In genomic region chr17:82598256-82599011, GRCh38 we compare ENCODE assay signal across 14 cellular contexts. TPM values are rescaled to one million over a fixed set of nuclear protein-coding genes. Genes with fewer than 3 reads are reported as not detected.
DNase-seq lines count a peak whose midpoint lies in the region; ATAC-seq and TF ChIP-seq lines count a peak whose summit lies in the region.
"Had no signal": no experiment of that assay in that cellular context is flagged by ENCODE, and none has a peak within 500 bp of the region (broad histone marks: within the 10 kb centered on the region; RNA-seq: fewer than 3 reads in every experiment).

No MANE protein-coding gene starts in this region.

- H3K4me1 Mint-ChIP-seq in activated CD8-positive, alpha-beta memory T cell treated with anti-CD3 and anti-CD28 coated beads, Interleukin-2, amount 10 ng/mL, durations not matched to agents 7 days and 5 days: peaks cover 20% of the 10 kb centered on the region

- H2AFZ ChIP-seq in fibroblast of lung (ENCODE audit: low read length): no peak overlapping the region

- peaks cover 32% of the 10 kb centered on the region for H3K36me3 Mint-ChIP-seq in activated CD8-positive, alpha-beta memory T cell treated with anti-CD3 and anti-CD28 coated beads, Interleukin-2, amount 10 ng/mL, durations not matched to agents 7 days and 5 days

- H3K27ac ChIP-seq in SJSA1 (peak overlapping the region; percentile 53), fibroblast of lung (ENCODE audit: insufficient read depth, low read length) (peak overlapping the region; percentile 28), gastrocnemius medialis (peak overlapping the region in 3 of 4 donors; percentile 42 to 69 (median 68))
- H3K27ac ChIP-seq: thyroid gland had no signal

- H3K9me3 ChIP-seq in SJSA1 (replicated peaks) (peaks cover under 1% of the 10 kb centered on the region; the same call in 1 of the 2 replicates), fibroblast of lung (ENCODE audit: control insufficient read depth, insufficient read depth, low read depth, low read length) (no peaks in the 10 kb centered on the region), gastrocnemius medialis (no peaks in the 10 kb centered on the region)
- H3K9me3 ChIP-seq: thyroid gland had no signal

- H3K4me3 ChIP-seq in SJSA1 (no peak overlapping the region), fibroblast of lung (replicated peaks in 1 of 4; ENCODE audit: control extremely low read depth in 1 of 4, insufficient read depth in 1 of 4, low read depth in 3 of 4, low read length in 4 of 4) (no peak overlapping the region), gastrocnemius medialis (no peak overlapping the region)
- H3K4me3 ChIP-seq: thyroid gland had no signal

- H3K27ac Mint-ChIP-seq in activated CD8-positive, alpha-beta memory T cell treated with anti-CD3 and anti-CD28 coated beads, Interleukin-2, amount 10 ng/mL, durations not matched to agents 7 days and 5 days: no peak overlapping the region
- H3K27ac Mint-ChIP-seq: activated naive CD4-positive, alpha-beta T cell treated with anti-CD3 and anti-CD28 coated beads, Interleukin-2, amount 50 U/mL, for 24 hours had no signal

- no peak overlapping the region for H3K4me2 ChIP-seq in fibroblast of lung (ENCODE audit: extremely low read depth, insufficient read depth, low read length)

- peaks cover 2% of the 10 kb centered on the region for H3K79me2 ChIP-seq in fibroblast of lung (ENCODE audit: control insufficient read depth, insufficient read depth, low read length)

- H3K27me3 Mint-ChIP-seq in activated CD8-positive, alpha-beta memory T cell treated with anti-CD3 and anti-CD28 coated beads, Interleukin-2, amount 10 ng/mL, durations not matched to agents 7 days and 5 days: no peaks in the 10 kb centered on the region
- H3K27me3 Mint-ChIP-seq: activated naive CD4-positive, alpha-beta T cell treated with anti-CD3 and anti-CD28 coated beads, Interleukin-2, amount 50 U/mL, for 24 hours had no signal

- H3K4me3 Mint-ChIP-seq in activated CD8-positive, alpha-beta memory T cell treated with anti-CD3 and anti-CD28 coated beads, Interleukin-2, amount 10 ng/mL, durations not matched to agents 7 days and 5 days: no peak overlapping the region
- H3K4me3 Mint-ChIP-seq: activated naive CD4-positive, alpha-beta T cell treated with anti-CD3 and anti-CD28 coated beads, Interleukin-2, amount 50 U/mL, for 24 hours had no signal

- CTCF ChIA-PET in activated CD8-positive, alpha-beta memory T cell treated with anti-CD3 and anti-CD28 coated beads, Interleukin-2, amount 10 ng/mL, durations not matched to agents 7 days and 5 days (lab: Charles Lee): no interaction called here

- peaks cover 28% of the 10 kb centered on the region for H3K4me1 ChIP-seq in SJSA1 (replicated peaks)
- H3K4me1 ChIP-seq in fibroblast of lung (ENCODE audit: control insufficient read depth, extremely low read depth, insufficient read depth, low read length): peaks cover 6% of the 10 kb centered on the region
- H3K4me1 ChIP-seq in gastrocnemius medialis: peaks cover 15 to 24% of the 10 kb centered on the region in 2 donors

- H3K9ac ChIP-seq in fibroblast of lung (ENCODE audit: insufficient read depth, low read length): no peak overlapping the region

- intact Hi-C loops in gastrocnemius medialis (cut with DNase I; ENCODE audit: low total_unique reads): no loop called here

- H3K36me3 ChIP-seq in SJSA1: peaks cover 94% of the 10 kb centered on the region
- H3K36me3 ChIP-seq in fibroblast of lung (ENCODE audit: control insufficient read depth, insufficient read depth, low read length): peaks cover 29% of the 10 kb centered on the region
- H3K36me3 ChIP-seq in gastrocnemius medialis: peaks cover 0 to 30% of the 10 kb centered on the region in 2 donors

- TF ChIP-seq CTCF in fibroblast of lung (conservative IDR thresholded peaks at IDR 0.05 in 1 of 2, IDR thresholded peaks at IDR 0.05 in 1 of 2; ENCODE audit: low read depth in 1 of 2, low read length in 2 of 2): no peak
- no peak for TF ChIP-seq CTCF in gastrocnemius medialis (IDR thresholded peaks at IDR 0.05 in 4 of 5, conservative IDR thresholded peaks at IDR 0.05 in 1 of 5)

- in situ Hi-C loops in gastrocnemius medialis (cut with MboI; ENCODE audit: low sequenced_read_pairs in 4 of 4): no loop called here

- ATAC-seq in activated CD8-positive, alpha-beta memory T cell treated with anti-CD3 and anti-CD28 coated beads, Interleukin-2, amount 10 ng/mL, durations not matched to agents 7 days and 5 days: peak; percentile 25
- ATAC-seq in gastrocnemius medialis: peak; percentile 69 to 70

- no peak for TF ChIP-seq POLR2A in gastrocnemius medialis (IDR thresholded peaks at IDR 0.05)

- no peaks in the 10 kb centered on the region for H3K27me3 ChIP-seq in SJSA1 (replicated peaks)
- H3K27me3 ChIP-seq in fibroblast of lung (ENCODE audit: control insufficient read depth, insufficient read depth, low read length): no peaks in the 10 kb centered on the region
- no peaks in the 10 kb centered on the region for H3K27me3 ChIP-seq in gastrocnemius medialis
- H3K27me3 ChIP-seq: thyroid gland had no signal

- H4K20me1 ChIP-seq in fibroblast of lung (ENCODE audit: control insufficient read depth, extremely low read depth, insufficient read depth, low read length): no peaks in the 10 kb centered on the region

- H3K9me3 Mint-ChIP-seq in activated CD8-positive, alpha-beta memory T cell treated with anti-CD3 and anti-CD28 coated beads, Interleukin-2, amount 10 ng/mL, durations not matched to agents 7 days and 5 days (ENCODE audit: low read depth): no peaks in the 10 kb centered on the region
- H3K9me3 Mint-ChIP-seq: activated naive CD4-positive, alpha-beta T cell treated with anti-CD3 and anti-CD28 coated beads, Interleukin-2, amount 50 U/mL, for 24 hours had no signal

- DNase-seq in activated CD8-positive, alpha-beta memory T cell treated with anti-CD3 and anti-CD28 coated beads, Interleukin-2, amount 10 ng/mL, durations not matched to agents 7 days and 5 days: no peak
- DNase-seq in activated CD8-positive, alpha-beta memory T cell treated with anti-CD3 and anti-CD28 coated beads for 24 hours: no peak
- DNase-seq in SJSA1 (ENCODE audit: low read depth in 1 of 2, low spot score in 2 of 2): peak; percentile 75 to 86
- DNase-seq in fibroblast of lung (ENCODE audit: low read depth in 2 of 2): peak; percentile 60 to 84
- DNase-seq in gastrocnemius medialis: peak; percentile 32 to 70
- DNase-seq in effector CD4-positive, alpha-beta T cell: no peak
- no peak for DNase-seq in SW480 (ENCODE audit: low spot score)
- DNase-seq in COR-L47 (lab: John Stamatoyannopoulos, UW): no peak
- DNase-seq: activated CD4-positive, alpha-beta T cell treated with anti-CD3 and anti-CD28 coated beads, Interleukin-2, amount 50 U/mL, for 1 hour; effector memory CD4-positive, alpha-beta T cell; NCI-H1105; NCI-H69; thyroid gland had no signal

RNA-seq across cellular contexts. Expression of gene WDR45B, which starts 49.8 kb away (rescaled TPM):
- total RNA-seq in activated CD8-positive, alpha-beta memory T cell treated with anti-CD3 and anti-CD28 coated beads, Interleukin-2, amount 10 ng/mL, durations not matched to agents 7 days and 5 days: 10 to 100 TPM; 37.0 to 41.4 TPM
- 157 and 203 TPM in 2 replicates for total RNA-seq in SJSA1 (2014; rRNA removed; shearing (Covaris generic))
- 51.6 and 66.2 TPM in 2 replicates for total RNA-seq in fibroblast of lung
- 80.9 and 95.2 TPM in 2 replicates for polyA plus RNA-seq in fibroblast of lung
- 62.2 and 64.4 TPM in 2 replicates for polyA plus RNA-seq in fibroblast of lung (2012)
- 39.5 and 55.5 TPM in 2 replicates for polyA minus RNA-seq in fibroblast of lung (ENCODE audit: low replicate concordance)
- 10 to 100 TPM; 28.0 to 39.2 (median 34.8) TPM for total RNA-seq in gastrocnemius medialis

Comparison
In these comparisons a context has a peak if more than half of its experiments do, and no peak if none do; other contexts are left out.
1. DNase-seq: peak in SJSA1 (2 of 2), fibroblast of lung (2 of 2) and gastrocnemius medialis (2 of 2); none in activated CD8-positive, alpha-beta memory T cell treated with anti-CD3 and anti-CD28 coated beads, Interleukin-2, amount 10 ng/mL, durations not matched to agents 7 days and 5 days (single experiment), activated CD8-positive, alpha-beta memory T cell treated with anti-CD3 and anti-CD28 coated beads for 24 hours (single experiment), effector CD4-positive, alpha-beta T cell (single experiment), SW480 (single experiment) and COR-L47 (single experiment).
2. Peak in every context shown above with its lines, with median percentiles within 50 percentile points of each other: H3K27ac ChIP-seq.